Comparison of ENCODE assay signal across 9 cellular contexts in the genomic region with DNA sequence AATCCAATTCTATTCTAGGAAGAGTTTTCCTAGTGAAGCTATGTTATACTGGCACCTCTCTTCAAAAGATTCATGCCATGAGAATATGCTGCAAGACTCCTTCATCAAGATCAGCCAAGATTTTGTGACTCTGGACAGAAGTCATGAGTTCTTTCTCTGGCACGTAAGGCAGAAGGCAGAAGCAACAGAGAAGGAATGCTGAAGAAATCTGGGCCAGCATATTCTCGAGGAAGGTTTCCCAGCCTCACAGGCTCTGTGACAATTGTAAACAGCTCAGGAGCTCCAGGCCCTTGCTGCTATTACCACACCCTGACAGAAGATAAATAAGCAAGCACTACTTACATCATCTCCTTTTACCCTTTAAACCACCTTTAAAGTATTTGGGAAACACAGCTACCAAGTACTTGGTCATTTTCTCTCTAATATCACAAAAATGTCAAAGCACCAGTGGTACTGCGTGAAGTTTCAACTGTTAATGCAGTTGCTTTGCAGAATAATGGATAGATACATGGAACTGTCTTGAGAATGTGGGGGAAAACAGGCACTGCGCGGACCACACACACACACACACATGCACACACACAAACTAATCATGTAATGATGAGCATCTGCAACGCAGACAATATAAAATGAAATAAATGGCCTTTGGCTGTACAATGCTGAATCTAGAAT. TPM values are rescaled to one million over a fixed set of nuclear protein-coding genes. Genes with fewer than 3 reads are reported as not detected.
DNase-seq lines count a peak whose midpoint lies in the region; ATAC-seq and TF ChIP-seq lines count a peak whose summit lies in the region.
"Had no signal": no experiment of that assay in that cellular context is flagged by ENCODE, and none has a peak within 500 bp of the region (broad histone marks: within the 10 kb centered on the region; RNA-seq: fewer than 3 reads in every experiment).

No MANE protein-coding gene starts in this region.

- no peak overlapping the region for H3K4me3 ChIP-seq in endodermal cell (ENCODE audit: low read length)
- H3K4me3 ChIP-seq in mesendoderm (ENCODE audit: low read length) = no peak overlapping the region
- H3K4me3 ChIP-seq in aorta (ENCODE audit: low read length in 2 of 2) = no peak overlapping the region

- intact Hi-C loops in aorta (cut with DNase I) = no loop called here

- H3K4me3 Mint-ChIP-seq in activated naive CD4-positive, alpha-beta T cell treated with anti-CD3 and anti-CD28 coated beads, Interleukin-2, amount 50 U/mL, for 24 hours = no peak overlapping the region
- H3K4me3 Mint-ChIP-seq in activated naive CD4-positive, alpha-beta T cell treated with anti-CD3 and anti-CD28 coated beads, Interleukin-2, amount 10 ng/mL, durations not matched to agents 7 days and 5 days = no peak overlapping the region
- no peak overlapping the region for H3K4me3 Mint-ChIP-seq in endodermal cell
- no peak overlapping the region for H3K4me3 Mint-ChIP-seq in activated naive CD8-positive, alpha-beta T cell treated with anti-CD3 and anti-CD28 coated beads, Interleukin-2, amount 50 U/mL, for 24 hours

- TF ChIP-seq CTCF in endodermal cell (conservative IDR thresholded peaks at IDR 0.05) = no peak

- H3K79me1 ChIP-seq in mesendoderm (ENCODE audit: low read length) = peaks cover 7% of the 10 kb centered on the region

- H3K27me3 Mint-ChIP-seq in activated naive CD4-positive, alpha-beta T cell treated with anti-CD3 and anti-CD28 coated beads, Interleukin-2, amount 50 U/mL, for 24 hours = no peaks in the 10 kb centered on the region
- no peaks in the 10 kb centered on the region for H3K27me3 Mint-ChIP-seq in activated naive CD4-positive, alpha-beta T cell treated with anti-CD3 and anti-CD28 coated beads, Interleukin-2, amount 10 ng/mL, durations not matched to agents 7 days and 5 days
- H3K27me3 Mint-ChIP-seq in endodermal cell (ENCODE audit: insufficient read depth) = no peaks in the 10 kb centered on the region
- no peaks in the 10 kb centered on the region for H3K27me3 Mint-ChIP-seq in activated naive CD8-positive, alpha-beta T cell treated with anti-CD3 and anti-CD28 coated beads, Interleukin-2, amount 50 U/mL, for 24 hours

- no peak overlapping the region for H2BK120ac ChIP-seq in mesendoderm (ENCODE audit: low read depth, low read length)

- no peak for DNase-seq in activated naive CD4-positive, alpha-beta T cell treated with anti-CD3 and anti-CD28 coated beads, Interleukin-2, amount 10 ng/mL, durations not matched to agents 7 days and 5 days
- DNase-seq in endodermal cell (peak; percentile 48), mesendoderm (peak; percentile 63), aorta (peak in 1 of 2 donors; percentile 32), GDM1 (lab: John Stamatoyannopoulos, UW) (no peak)
- no peak for DNase-seq in activated naive CD8-positive, alpha-beta T cell treated with anti-CD3 and anti-CD28 coated beads, Interleukin-2, amount 50 U/mL, for 24 hours

- H3K4me1 ChIP-seq in endodermal cell (ENCODE audit: control insufficient read depth, insufficient read depth, low read length) (no peaks in the 10 kb centered on the region), mesendoderm (ENCODE audit: control insufficient read depth, low read depth, low read length) (no peaks in the 10 kb centered on the region), aorta (ENCODE audit: control insufficient read depth in 1 of 2, insufficient read depth in 2 of 2, low read length in 2 of 2) (no peaks in the 10 kb centered on the region)

- peaks cover 69% of the 10 kb centered on the region for H3K4me1 Mint-ChIP-seq in activated naive CD4-positive, alpha-beta T cell treated with anti-CD3 and anti-CD28 coated beads, Interleukin-2, amount 50 U/mL, for 24 hours
- peaks cover 12% of the 10 kb centered on the region for H3K4me1 Mint-ChIP-seq in activated naive CD4-positive, alpha-beta T cell treated with anti-CD3 and anti-CD28 coated beads, Interleukin-2, amount 10 ng/mL, durations not matched to agents 7 days and 5 days
- H3K4me1 Mint-ChIP-seq in endodermal cell = peaks cover 14% of the 10 kb centered on the region
- H3K4me1 Mint-ChIP-seq in activated naive CD8-positive, alpha-beta T cell treated with anti-CD3 and anti-CD28 coated beads, Interleukin-2, amount 50 U/mL, for 24 hours = peaks cover 44% of the 10 kb centered on the region

- H3K27me3 ChIP-seq in endodermal cell (ENCODE audit: control insufficient read depth, insufficient read depth, low read length, poor library complexity, severe bottlenecking) (no peaks in the 10 kb centered on the region), mesendoderm (ENCODE audit: insufficient read depth, low read length, poor library complexity) (no peaks in the 10 kb centered on the region), aorta (ENCODE audit: control insufficient read depth in 1 of 2, insufficient read depth in 2 of 2, low read length in 1 of 2) (no peaks in the 10 kb centered on the region)

- H3K27ac ChIP-seq in endodermal cell (ENCODE audit: low read depth, low read length) (no peak overlapping the region), mesendoderm (ENCODE audit: low read depth, low read length) (no peak overlapping the region), aorta (ENCODE audit: low read depth in 1 of 2, low read length in 2 of 2) (peak overlapping the region in 1 of 2 donors; percentile 48)

- no peaks in the 10 kb centered on the region for H3K9me3 ChIP-seq in endodermal cell (ENCODE audit: control insufficient read depth, low read length)
- H3K9me3 ChIP-seq in aorta (ENCODE audit: control insufficient read depth, low read length) = no peaks in the 10 kb centered on the region

- H3K36me3 ChIP-seq in endodermal cell (ENCODE audit: control insufficient read depth, insufficient read depth, low read length) (peaks cover 53% of the 10 kb centered on the region), mesendoderm (ENCODE audit: control insufficient read depth, insufficient read depth, low read length) (no peaks in the 10 kb centered on the region), aorta (ENCODE audit: control insufficient read depth in 1 of 2, insufficient read depth in 2 of 2, low read length in 1 of 2) (no peaks in the 10 kb centered on the region)

- no peak overlapping the region for H2AK5ac ChIP-seq in mesendoderm (ENCODE audit: low read length)

- 67 to 90% methylated on average over 2 to 4 of the region's 6 CpGs for WGBS in endodermal cell (ENCODE audit: insufficient coverage in 1 of 2, insufficient read length in 1 of 2), 2 experiments
- WGBS in mesendoderm (ENCODE audit: extremely low coverage, insufficient coverage, low lambda C conversion rate) = no CpG with 5 or more reads among the region's 6 CpGs
- WGBS in aorta, 2 donors = 41 to 53% methylated on average over 6 of the region's 6 CpGs

- no peak overlapping the region for H3K23ac ChIP-seq in mesendoderm (ENCODE audit: low read length)

- H3K36me3 Mint-ChIP-seq in activated naive CD4-positive, alpha-beta T cell treated with anti-CD3 and anti-CD28 coated beads, Interleukin-2, amount 50 U/mL, for 24 hours = peaks cover 21% of the 10 kb centered on the region
- peaks cover 33% of the 10 kb centered on the region for H3K36me3 Mint-ChIP-seq in activated naive CD4-positive, alpha-beta T cell treated with anti-CD3 and anti-CD28 coated beads, Interleukin-2, amount 10 ng/mL, durations not matched to agents 7 days and 5 days
- peaks cover 24% of the 10 kb centered on the region for H3K36me3 Mint-ChIP-seq in endodermal cell (ENCODE audit: low read depth)
- peaks cover 38% of the 10 kb centered on the region for H3K36me3 Mint-ChIP-seq in activated naive CD8-positive, alpha-beta T cell treated with anti-CD3 and anti-CD28 coated beads, Interleukin-2, amount 50 U/mL, for 24 hours (ENCODE audit: low read depth)

- H4K8ac ChIP-seq in mesendoderm (ENCODE audit: low read depth, low read length) = no peak overlapping the region

- no peak overlapping the region for H2BK15ac ChIP-seq in mesendoderm (replicated peaks; ENCODE audit: low read depth)

- peak overlapping the region; percentile 53 for H3K27ac Mint-ChIP-seq in activated naive CD4-positive, alpha-beta T cell treated with anti-CD3 and anti-CD28 coated beads, Interleukin-2, amount 50 U/mL, for 24 hours
- H3K27ac Mint-ChIP-seq in activated naive CD4-positive, alpha-beta T cell treated with anti-CD3 and anti-CD28 coated beads, Interleukin-2, amount 10 ng/mL, durations not matched to agents 7 days and 5 days = no peak overlapping the region
- H3K27ac Mint-ChIP-seq in endodermal cell = no peak overlapping the region
- no peak overlapping the region for H3K27ac Mint-ChIP-seq in activated naive CD8-positive, alpha-beta T cell treated with anti-CD3 and anti-CD28 coated beads, Interleukin-2, amount 50 U/mL, for 24 hours

- H3K9me3 Mint-ChIP-seq in activated naive CD4-positive, alpha-beta T cell treated with anti-CD3 and anti-CD28 coated beads, Interleukin-2, amount 50 U/mL, for 24 hours = no peaks in the 10 kb centered on the region
- H3K9me3 Mint-ChIP-seq in activated naive CD4-positive, alpha-beta T cell treated with anti-CD3 and anti-CD28 coated beads, Interleukin-2, amount 10 ng/mL, durations not matched to agents 7 days and 5 days = no peaks in the 10 kb centered on the region
- H3K9me3 Mint-ChIP-seq in endodermal cell = no peaks in the 10 kb centered on the region
- no peaks in the 10 kb centered on the region for H3K9me3 Mint-ChIP-seq in activated naive CD8-positive, alpha-beta T cell treated with anti-CD3 and anti-CD28 coated beads, Interleukin-2, amount 50 U/mL, for 24 hours

- CTCF ChIA-PET in activated naive CD4-positive, alpha-beta T cell treated with anti-CD3 and anti-CD28 coated beads, Interleukin-2, amount 10 ng/mL, durations not matched to agents 7 days and 5 days (lab: Charles Lee) = no interaction called here

- H3K4me2 ChIP-seq in mesendoderm (ENCODE audit: low read length) = no peak overlapping the region

- H3K79me2 ChIP-seq in mesendoderm (ENCODE audit: control insufficient read depth, insufficient read depth, low read length) = peaks cover 12% of the 10 kb centered on the region

- H3K9ac ChIP-seq in endodermal cell (ENCODE audit: extremely low read depth, low read length, poor library complexity, severe bottlenecking) = no peak overlapping the region
- H3K9ac ChIP-seq in mesendoderm (ENCODE audit: low read length) = no peak overlapping the region

- peak; percentile 73 for ATAC-seq in aorta (ENCODE audit: low FRiP score)
- ATAC-seq in HG03460 (IDR thresholded peaks at IDR 0.05; ENCODE audit: unreplicated experiment) = no peak
- no peak for ATAC-seq in activated naive CD8-positive, alpha-beta T cell treated with anti-CD3 and anti-CD28 coated beads, Interleukin-2, amount 50 U/mL, for 24 hours

- no peak overlapping the region for H3K4ac ChIP-seq in mesendoderm (ENCODE audit: low read depth, low read length)

- no peak overlapping the region for H3K56ac ChIP-seq in mesendoderm (ENCODE audit: low read length)

- no peak overlapping the region for H4K5ac ChIP-seq in mesendoderm (ENCODE audit: low read length)

- H2BK5ac ChIP-seq in mesendoderm (ENCODE audit: low read length) = no peak overlapping the region

- no peak overlapping the region for H3K18ac ChIP-seq in mesendoderm (ENCODE audit: low read length)

RNA-seq across cellular contexts. Expression of gene INTS6, which starts 55.4 kb away (rescaled TPM):
- total RNA-seq in endodermal cell (10 to 100 TPM; 42.4 to 62.1 TPM), aorta (10 to 100 TPM; 38.1 to 51.6 TPM)
- 24.9 TPM for polyA plus RNA-seq in endodermal cell (2013, experiment 1 of 2)
- polyA plus RNA-seq in endodermal cell (2013, experiment 2 of 2) = 22.4 TPM
- polyA plus RNA-seq in mesendoderm (2013, experiment 1 of 2) = 15.9 TPM
- polyA plus RNA-seq in mesendoderm (2013, experiment 2 of 2) = 15.8 TPM
- polyA plus RNA-seq in aorta = 10 to 100 TPM in 1 of 2 donors, 1 to 10 TPM in 1; 9.8 to 12.2 TPM

RNA-seq across cellular contexts. Expression of gene SERPINE3, which starts 57.9 kb away (rescaled TPM):
- total RNA-seq in endodermal cell (under 1 TPM in 1 of 2 donors, not detected in 1; 0.89 TPM), aorta (not detected)
- polyA plus RNA-seq in endodermal cell (2013, experiment 1 of 2) = not detected
- polyA plus RNA-seq in endodermal cell (2013, experiment 2 of 2) = not detected
- 0.03 TPM for polyA plus RNA-seq in mesendoderm (2013, experiment 1 of 2)
- not detected for polyA plus RNA-seq in mesendoderm (2013, experiment 2 of 2)
- polyA plus RNA-seq in aorta = not detected
- total RNA-seq: lung microvascular endothelial cell had no signal

Comparison
In these comparisons a context has a peak if more than half of its experiments do, and no peak if none do; other contexts are left out.
1. DNase-seq: peak in endodermal cell (single experiment) and mesendoderm (single experiment); none in activated naive CD4-positive, alpha-beta T cell treated with anti-CD3 and anti-CD28 coated beads, Interleukin-2, amount 10 ng/mL, durations not matched to agents 7 days and 5 days (single experiment), GDM1 (single experiment) and activated naive CD8-positive, alpha-beta T cell treated with anti-CD3 and anti-CD28 coated beads, Interleukin-2, amount 50 U/mL, for 24 hours (single experiment).